In the genomic region with DNA sequence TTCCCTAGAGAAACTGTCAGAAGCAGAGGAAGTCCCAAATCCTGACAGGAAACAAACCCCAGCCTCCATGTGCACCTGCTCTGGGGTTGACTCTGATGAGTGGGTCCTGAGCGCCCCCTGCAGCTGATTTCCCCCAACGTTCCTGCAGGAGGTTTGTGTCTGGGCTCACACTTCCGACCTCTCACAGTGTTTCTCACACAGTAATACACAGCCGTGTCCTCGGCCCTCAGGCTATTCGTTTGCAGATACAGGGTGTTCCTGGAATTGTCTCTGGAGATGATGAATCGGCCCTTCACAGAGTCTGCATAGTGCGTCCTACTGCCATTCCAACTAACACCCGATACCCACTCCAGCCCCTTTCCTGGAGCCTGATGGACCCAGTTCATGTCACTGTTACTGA, we compare ENCODE assay signal across 7 cellular contexts.
DNase-seq lines count a peak whose midpoint lies in the region; ATAC-seq, FAIRE-seq and TF ChIP-seq lines count a peak whose summit lies in the region.
"Not testable (repeated sequence)": the region's sequence is repeated elsewhere in the genome, so short reads cannot be mapped to it uniquely, and the experiment has no call there.

No MANE protein-coding gene starts in this region.

- peaks cover 35% of the 10 kb centered on the region for H3K4me1 ChIP-seq in BLaER1
- H3K4me1 ChIP-seq in DOHH2 (ENCODE audit: control insufficient read depth, low read length), result peaks cover 23% of the 10 kb centered on the region
- not testable (repeated sequence) for H3K4me1 ChIP-seq in OCI-LY1 (ENCODE audit: insufficient read depth, low read length, severe bottlenecking); K562 (replicated peaks in 1 of 2; ENCODE audit: control insufficient read depth in 2 of 2, insufficient read depth in 2 of 2, low read length in 2 of 2)

- not testable (repeated sequence) for BruUV-seq in K562 (replicated peaks; lab: Mats Ljungman, UMichigan)

- not testable (repeated sequence) for H4K20me1 ChIP-seq in BLaER1; DOHH2 (ENCODE audit: control insufficient read depth, insufficient read depth, low read depth, low read length); OCI-LY1 (ENCODE audit: insufficient read depth, low read length); K562 (replicated peaks; ENCODE audit: control insufficient read depth, insufficient read depth, low read length)

- not testable (repeated sequence) for H3K9me3 Mint-ChIP-seq in activated CD4-positive, alpha-beta memory T cell treated with anti-CD3 and anti-CD28 coated beads for 36 hours

- not testable (repeated sequence) for TF ChIP-seq POLR2A in K562 (conservative IDR thresholded peaks at IDR 0.05)

- peak; percentile 46 for TF ChIP-seq CTCF in DOHH2 (IDR thresholded peaks at IDR 0.05; ENCODE audit: low read depth, low read length, poor library complexity, severe bottlenecking)
- peak; percentile 46 for TF ChIP-seq CTCF in GM12873 (IDR thresholded peaks at IDR 0.05; ENCODE audit: insufficient read depth, low read depth, low read length, missing control alignments)
- peak; percentile 41; the same call in 1 of the 2 replicates for TF ChIP-seq CTCF in OCI-LY1 (IDR thresholded peaks at IDR 0.05; ENCODE audit: low read length)
- TF ChIP-seq CTCF in K562 (IDR thresholded peaks at IDR 0.05 in 2 of 3, conservative IDR thresholded peaks at IDR 0.05 in 1 of 3; ENCODE audit: insufficient read depth in 2 of 3, low read depth in 1 of 3, low read length in 3 of 3), result 0 out of 6 replicates have a peak, but pooled peaks of 2 of the 3 experiments have one; percentile 9 to 11

- in situ Hi-C loops in K562 (cut with MboI), result not testable (repeated sequence)

- POLR2A ChIA-PET in activated CD4-positive, alpha-beta memory T cell treated with anti-CD3 and anti-CD28 coated beads for 36 hours (lab: Charles Lee); K562 (lab: Yijun Ruan, JAX): not testable (repeated sequence)

- intact Hi-C loops in activated CD4-positive, alpha-beta memory T cell treated with anti-CD3 and anti-CD28 coated beads for 36 hours (cut with micrococcal nuclease); K562 (cut with micrococcal nuclease): not testable (repeated sequence)

- not testable (repeated sequence) for H3K4me3 Mint-ChIP-seq in activated CD4-positive, alpha-beta memory T cell treated with anti-CD3 and anti-CD28 coated beads for 36 hours

- H3K27ac ChIP-seq in BLaER1; DOHH2 (ENCODE audit: low read depth, low read length); OCI-LY1 (ENCODE audit: low read depth, low read length, poor library complexity, severe bottlenecking); K562 (ENCODE audit: extremely low read depth, low read depth, low read length): not testable (repeated sequence)

- not testable (repeated sequence) for H3F3A ChIP-seq in DOHH2 (ENCODE audit: control insufficient read depth, insufficient read depth); OCI-LY1 (ENCODE audit: insufficient read depth, low read length)

- H3K36me3 Mint-ChIP-seq in activated CD4-positive, alpha-beta memory T cell treated with anti-CD3 and anti-CD28 coated beads for 36 hours, result not testable (repeated sequence)

- not testable (repeated sequence) for H3K4me3 ChIP-seq in BLaER1; DOHH2 (ENCODE audit: low read length); OCI-LY1 (ENCODE audit: low read depth, low read length, poor library complexity, severe bottlenecking); K562

- 9% methylated on average over 7 of the region's 9 CpGs for WGBS in K562 (ENCODE audit: insufficient coverage, low coverage, missing lambda C conversion rate)

- not testable (repeated sequence) for H3K9me3 ChIP-seq in BLaER1; DOHH2 (ENCODE audit: control insufficient read depth, insufficient read depth, low read length); OCI-LY1 (ENCODE audit: low read length); K562 (replicated peaks; ENCODE audit: control insufficient read depth, insufficient read depth, low read depth, low read length)

- H3K27ac Mint-ChIP-seq in activated CD4-positive, alpha-beta memory T cell treated with anti-CD3 and anti-CD28 coated beads for 36 hours, result not testable (repeated sequence)

- DNase-seq in NCI-H2029 (lab: John Stamatoyannopoulos, UW), result peak; percentile 1
- DNase-seq in activated CD4-positive, alpha-beta memory T cell treated with anti-CD3 and anti-CD28 coated beads for 36 hours, result peak; percentile 47
- DNase-seq in K562 (ENCODE audit: extremely low read depth in 1 of 4, low spot score in 3 of 4), result not testable (repeated sequence)

- peaks cover 24% of the 10 kb centered on the region for H3K4me1 Mint-ChIP-seq in activated CD4-positive, alpha-beta memory T cell treated with anti-CD3 and anti-CD28 coated beads for 36 hours (ENCODE audit: low read depth)

- not testable (repeated sequence) for ATAC-seq in K562

- not testable (repeated sequence) for TF ChIP-seq RAD21 in K562 (CRISPR knock-in tag; conservative IDR thresholded peaks at IDR 0.05 in 1 of 2, IDR thresholded peaks at IDR 0.05 in 1 of 2)

- not testable (repeated sequence) for H3K9ac ChIP-seq in BLaER1; OCI-LY1 (ENCODE audit: low read length); K562 (ENCODE audit: insufficient read depth in 1 of 2, low read depth in 2 of 2, low read length in 2 of 2)

- not testable (repeated sequence) for H3K9me2 ChIP-seq in DOHH2 (replicated peaks; ENCODE audit: control insufficient read depth, low read length); OCI-LY1 (ENCODE audit: low read depth, low read length)

- CTCF ChIA-PET in activated CD4-positive, alpha-beta memory T cell treated with anti-CD3 and anti-CD28 coated beads for 36 hours (lab: Charles Lee), result interaction anchor here (11.1 kb wide), 1 partner anchor 29 kb away, joined by 155 read pairs; no protein-coding TSS in a partner anchor
- CTCF ChIA-PET in K562 (lab: Yijun Ruan, JAX; ENCODE audit: low intra/inter-chr PET ratio), result not testable (repeated sequence)

- H3K9me1 ChIP-seq in K562 (ENCODE audit: control insufficient read depth, insufficient read depth, low read length), result not testable (repeated sequence)

- peak overlapping the region; percentile 44 for H3K4me2 ChIP-seq in BLaER1
- H3K4me2 ChIP-seq in DOHH2 (ENCODE audit: low read length), result peak overlapping the region; percentile 24
- not testable (repeated sequence) for H3K4me2 ChIP-seq in OCI-LY1 (ENCODE audit: low read length); K562 (ENCODE audit: insufficient read depth, low read length)

- H3K27me3 Mint-ChIP-seq in activated CD4-positive, alpha-beta memory T cell treated with anti-CD3 and anti-CD28 coated beads for 36 hours, result peaks cover 13% of the 10 kb centered on the region

- not testable (repeated sequence) for H2AFZ ChIP-seq in OCI-LY1 (ENCODE audit: low read length); K562 (ENCODE audit: low read depth, low read length)

- not testable (repeated sequence) for FAIRE-seq in K562 (lab: Jason Lieb, UNC)

- not testable (repeated sequence) for H3K27me3 ChIP-seq in BLaER1; DOHH2 (ENCODE audit: control insufficient read depth, low read length); OCI-LY1 (ENCODE audit: insufficient read depth, low read length); K562 (ENCODE audit: control insufficient read depth in 2 of 2, insufficient read depth in 2 of 2, low read length in 2 of 2)

- not testable (repeated sequence) for H3K79me2 ChIP-seq in DOHH2 (ENCODE audit: control insufficient read depth, low read length); OCI-LY1 (ENCODE audit: insufficient read depth, low read length); K562 (ENCODE audit: control insufficient read depth, insufficient read depth, low read length)

- TF ChIP-seq EP300 in K562 (IDR thresholded peaks at IDR 0.05; ENCODE audit: low read length), result not testable (repeated sequence)

- H3K36me3 ChIP-seq in BLaER1; DOHH2 (ENCODE audit: control insufficient read depth, low read length); OCI-LY1 (ENCODE audit: insufficient read depth, low read length); K562 (ENCODE audit: control insufficient read depth, insufficient read depth, low read length): not testable (repeated sequence)
